ENCODE assay signal across 20 cellular contexts in genomic region chr20:49809803-49810359, GRCh38. TPM values are rescaled to one million over a fixed set of nuclear protein-coding genes. Genes with fewer than 3 reads are reported as not detected.
A peak's percentile ranks its signal among the peaks of the same experiment; 100 is the strongest.
DNase-seq lines count a peak whose midpoint lies in the region; ATAC-seq and TF ChIP-seq lines count a peak whose summit lies in the region.
"Had no signal": no experiment of that assay in that cellular context is flagged by ENCODE, and none has a peak within 500 bp of the region (broad histone marks: within the 10 kb centered on the region; RNA-seq: fewer than 3 reads in every experiment).

No MANE protein-coding gene starts in this region.

- H3K9me3 ChIP-seq in PC-9 (ENCODE audit: insufficient read depth, low read depth) (no peaks in the 10 kb centered on the region), esophagus squamous epithelium (no peaks in the 10 kb centered on the region), neutrophil (no peaks in the 10 kb centered on the region), spleen (no peaks in the 10 kb centered on the region)
- H3K9me3 ChIP-seq: Peyer's patch had no signal

- peaks cover 0 to 2% (median 0%) of the 10 kb centered on the region in 7 donors for H3K9me3 Mint-ChIP-seq in CD14-positive monocyte

- CTCF ChIA-PET in PC-9 (lab: Charles Lee): interaction anchor here (0.7 kb wide), 1 partner anchor 175 kb away, joined by 8 read pairs; no protein-coding TSS in a partner anchor

- H3K4me3 ChIP-seq in PC-9 (no peak overlapping the region), esophagus squamous epithelium (no peak overlapping the region), neutrophil (ENCODE audit: low read depth in 1 of 2, low read length in 1 of 2) (no peak overlapping the region), spleen (no peak overlapping the region)
- H3K4me3 ChIP-seq: GM12878, Peyer's patch had no signal

- POLR2A ChIA-PET in PC-9 (lab: Charles Lee; ENCODE audit: unreplicated experiment): no interaction called here

- H3K36me3 ChIP-seq in PC-9 (ENCODE audit: low read depth) (no peaks in the 10 kb centered on the region; the same call in 1 of the 2 replicates), esophagus squamous epithelium (peaks cover 0 to 1% (median 0%) of the 10 kb centered on the region in 3 donors), neutrophil (peaks cover 1% of the 10 kb centered on the region), spleen (peaks cover 0 to 3% (median 0%) of the 10 kb centered on the region in 6 donors)

- H3K4me1 ChIP-seq in PC-9 (replicated peaks; ENCODE audit: insufficient read depth): peaks cover 87% of the 10 kb centered on the region
- peaks cover 13 to 64% (median 23%) of the 10 kb centered on the region in 3 donors for H3K4me1 ChIP-seq in esophagus squamous epithelium
- peaks cover 61% of the 10 kb centered on the region in 2 experiments for H3K4me1 ChIP-seq in neutrophil (ENCODE audit: control insufficient read depth in 1 of 2, insufficient read depth in 1 of 2, low read depth in 1 of 2, low read length in 1 of 2)
- peaks cover 12 to 52% (median 30%) of the 10 kb centered on the region in 6 donors for H3K4me1 ChIP-seq in spleen

- no peak for ATAC-seq in GM19467 (IDR thresholded peaks at IDR 0.05; ENCODE audit: unreplicated experiment)
- ATAC-seq in HG02840 (IDR thresholded peaks at IDR 0.05; ENCODE audit: low FRiP score, unreplicated experiment): no peak
- ATAC-seq: GM12878, SK-N-SH treated with all-trans-retinoic acid at 6 μM for 48 hours had no signal

- H3K4me2 ChIP-seq in PC-9: peak overlapping the region; percentile 97

- H3F3A ChIP-seq in PC-9 (ENCODE audit: insufficient read depth, low read depth): peaks cover 78% of the 10 kb centered on the region

- peak; percentile 9 for DNase-seq in CD14-positive monocyte (ENCODE audit: low spot score)
- DNase-seq in PC-9: no peak
- DNase-seq in esophagus squamous epithelium (lab: John Stamatoyannopoulos, UW): no peak
- no peak for DNase-seq in spleen
- no peak for DNase-seq in UCSD-AML1 (lab: John Stamatoyannopoulos, UW; ENCODE audit: unreplicated experiment)
- DNase-seq: C1 segment of cervical spinal cord, Calu3, KBM-7, NCI-H1105 treated with DMSO at 0.1 percent for 48 hours, NCI-H187 treated with DMSO at 0.1 percent for 48 hours, NCI-H2171, NCI-H446 treated with DMSO at 0.1 percent for 48 hours, NCI-H774, SHP77 had no signal

- no peak overlapping the region for H3K4me3 Mint-ChIP-seq in CD14-positive monocyte

- peaks cover 47% of the 10 kb centered on the region for H3K4me1 Mint-ChIP-seq in CD14-positive monocyte

- H3K79me2 ChIP-seq in PC-9 (ENCODE audit: low read depth): peaks cover 24% of the 10 kb centered on the region

- no peaks in the 10 kb centered on the region for H3K27me3 ChIP-seq in PC-9 (ENCODE audit: insufficient read depth, low read depth)
- no peaks in the 10 kb centered on the region for H3K27me3 ChIP-seq in esophagus squamous epithelium
- H3K27me3 ChIP-seq in neutrophil: no peaks in the 10 kb centered on the region
- no peaks in the 10 kb centered on the region for H3K27me3 ChIP-seq in spleen (replicated peaks in 1 of 7)
- H3K27me3 ChIP-seq: Peyer's patch had no signal

- intact Hi-C loops in CD14-positive monocyte (cut with micrococcal nuclease): loop anchor here (5.0 kb wide), 2 partner anchors 43 to 98 kb away; partner anchors contain the start of gene B4GALT5 (in 2 of the 2)
- intact Hi-C loops in PC-9 (cut with micrococcal nuclease; ENCODE audit: unreplicated experiment): no loop called here
- intact Hi-C loops in esophagus squamous epithelium (cut with DNase I): no loop called here
- intact Hi-C loops in spleen (cut with DNase I; ENCODE audit: low total_unique reads): loop anchor here (5.0 kb wide), 1 partner anchor 98 kb away; the partner anchor contains the start of gene B4GALT5

- peaks cover 0 to 5% (median 3%) of the 10 kb centered on the region in 3 donors for H3K27me3 Mint-ChIP-seq in CD14-positive monocyte (ENCODE audit: low read depth in 3 of 3)

- H3K36me3 Mint-ChIP-seq in CD14-positive monocyte: peaks cover 4 to 5% of the 10 kb centered on the region in 2 donors

- TF ChIP-seq POLR2A in esophagus squamous epithelium (IDR thresholded peaks at IDR 0.05): no peak
- no peak for TF ChIP-seq POLR2A in spleen (IDR thresholded peaks at IDR 0.05)

- peak overlapping the region in 4 of 7 donors; percentile 70 to 99 (median 83) for H3K27ac Mint-ChIP-seq in CD14-positive monocyte

- H4K20me1 ChIP-seq in PC-9 (ENCODE audit: insufficient read depth): no peaks in the 10 kb centered on the region

- TF ChIP-seq CTCF in CD14-positive monocyte (IDR thresholded peaks at IDR 0.05): no peak
- no peak for TF ChIP-seq CTCF in PC-9 (conservative IDR thresholded peaks at IDR 0.05)
- no peak for TF ChIP-seq CTCF in esophagus squamous epithelium (IDR thresholded peaks at IDR 0.05)
- no peak for TF ChIP-seq CTCF in neutrophil (IDR thresholded peaks at IDR 0.05)
- no peak for TF ChIP-seq CTCF in spleen (IDR thresholded peaks at IDR 0.05 in 8 of 11, conservative IDR thresholded peaks at IDR 0.05 in 3 of 11)

- no peaks in the 10 kb centered on the region for H3K9me2 ChIP-seq in PC-9 (ENCODE audit: insufficient read depth)

- WGBS in esophagus squamous epithelium, 2 donors: 91 to 97% methylated on average over 5 of the region's 5 CpGs
- WGBS in spleen, 5 donors: 95 to 99% (median 96%) methylated on average over 5 of the region's 5 CpGs

- H3K27ac ChIP-seq in PC-9 (peak overlapping the region; percentile 98), esophagus squamous epithelium (peak overlapping the region in 3 of 4 donors; percentile 96 to 99 (median 97)), neutrophil (peak overlapping the region; percentile 100), spleen (peak overlapping the region in 3 of 8 donors; percentile 97 to 100 (median 98))
- H3K27ac ChIP-seq: Peyer's patch had no signal

- BruUV-seq in PC-9 (replicated peaks; lab: Mats Ljungman, UMichigan): no TSS peak

- H2AFZ ChIP-seq in PC-9: no peak overlapping the region

RNA-seq across cellular contexts. Expression of gene SLC9A8, which starts 2.7 kb away (rescaled TPM):
- polyA plus RNA-seq in CD14-positive monocyte (1 to 10 TPM; 3.0 to 3.3 TPM), spleen (10 to 100 TPM in 1 of 3 donors, 1 to 10 TPM in 2; 4.6 to 11.9 (median 8.9) TPM)
- total RNA-seq in PC-9 (2021) (12.7 and 21.4 TPM in 2 replicates), esophagus squamous epithelium (10 to 100 TPM; 11.5 to 14.1 (median 11.9) TPM), spleen (10 to 100 TPM; 15.9 to 35.3 (median 28.6) TPM)

Comparison
In these comparisons a context has a peak if more than half of its experiments do, and no peak if none do; other contexts are left out.
1. intact Hi-C loops: an anchor here in CD14-positive monocyte (5.0 kb wide) and spleen (5.0 kb wide); none called in PC-9 and esophagus squamous epithelium.